In the genomic region with DNA sequence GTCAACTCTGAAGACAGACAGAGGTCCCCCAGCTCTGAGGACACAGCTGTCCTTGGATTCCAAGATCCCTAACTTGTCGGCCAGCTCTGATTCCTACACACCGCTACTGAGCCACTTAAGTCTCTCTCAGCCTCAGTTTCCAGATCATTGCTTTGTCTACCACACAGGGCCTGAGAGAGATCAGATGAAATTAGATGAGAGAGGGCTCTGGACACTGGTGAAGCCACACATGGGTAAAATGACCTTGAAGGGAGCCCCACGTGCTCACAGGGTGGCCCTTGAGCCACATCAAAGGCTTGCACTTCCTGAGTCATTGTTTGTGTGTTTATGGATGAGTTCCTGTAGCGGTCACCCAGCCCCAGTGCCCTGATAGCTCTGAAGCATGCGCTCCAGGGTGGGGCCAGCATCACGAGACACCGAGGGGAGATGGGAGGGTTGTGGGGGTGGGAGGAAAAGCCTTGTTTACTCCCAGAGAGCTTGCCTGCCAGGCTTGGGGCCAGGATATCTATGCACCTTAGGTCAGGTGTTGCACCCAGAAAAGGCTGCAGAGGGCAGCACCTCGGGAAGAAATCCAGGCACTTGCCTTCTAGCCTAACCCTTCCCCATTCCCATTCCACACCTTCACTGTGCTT, we compare ENCODE assay signal across 13 cellular contexts. TPM values are rescaled to one million over a fixed set of nuclear protein-coding genes. Genes with fewer than 3 reads are reported as not detected.
DNase-seq lines count a peak whose midpoint lies in the region; ATAC-seq, FAIRE-seq and TF ChIP-seq lines count a peak whose summit lies in the region.
"Had no signal": no experiment of that assay in that cellular context is flagged by ENCODE, and none has a peak within 500 bp of the region (broad histone marks: within the 10 kb centered on the region; RNA-seq: fewer than 3 reads in every experiment).

No MANE protein-coding gene starts in this region.

- H3K4me1 Mint-ChIP-seq in activated CD8-positive, alpha-beta T cell treated with anti-CD3 and anti-CD28 coated beads, Interleukin-2, amount 10 ng/mL, durations not matched to agents 7 days and 5 days (ENCODE audit: low read depth): no peaks in the 10 kb centered on the region
- H3K4me1 Mint-ChIP-seq: memory B cell had no signal

- TF ChIP-seq POLR2A in A549 (IDR thresholded peaks at IDR 0.05; ENCODE audit: low read length): no peak
- no peak for TF ChIP-seq POLR2A in H54 (IDR thresholded peaks at IDR 0.05; ENCODE audit: low read depth, low read length)

- FAIRE-seq in A549 (lab: Jason Lieb, UNC) (no peak), H54 (lab: Jason Lieb, UNC) (peak; percentile 48)

- no peaks in the 10 kb centered on the region for H3K27me3 Mint-ChIP-seq in activated CD8-positive, alpha-beta T cell treated with anti-CD3 and anti-CD28 coated beads, Interleukin-2, amount 10 ng/mL, durations not matched to agents 7 days and 5 days (ENCODE audit: low read depth)
- H3K27me3 Mint-ChIP-seq: memory B cell had no signal

- no peaks in the 10 kb centered on the region for H3K9me3 ChIP-seq in A549

- in situ Hi-C loops in GM13976 (cut with MboI; ENCODE audit: low sequenced_read_pairs, unreplicated experiment): no loop called here

- no peaks in the 10 kb centered on the region for H3K4me1 ChIP-seq in A549

- CTCF ChIA-PET in A549 (lab: Yijun Ruan, JAX): interaction anchor here (2.0 kb wide), 1 partner anchor 80 kb away, joined by 6 read pairs; no protein-coding TSS in a partner anchor
- CTCF ChIA-PET in activated CD8-positive, alpha-beta T cell treated with anti-CD3 and anti-CD28 coated beads, Interleukin-2, amount 10 ng/mL, durations not matched to agents 7 days and 5 days (lab: Charles Lee): interaction anchor here (0.5 kb wide), 1 partner anchor 86 kb away, joined by 3 read pairs; no protein-coding TSS in a partner anchor

- H3K27ac ChIP-seq in A549: no peak overlapping the region

- no peak overlapping the region for H3K4me3 Mint-ChIP-seq in activated CD8-positive, alpha-beta T cell treated with anti-CD3 and anti-CD28 coated beads, Interleukin-2, amount 10 ng/mL, durations not matched to agents 7 days and 5 days
- H3K4me3 Mint-ChIP-seq: memory B cell; stimulated activated naive CD8-positive, alpha-beta T cell treated with anti-CD3 and anti-CD28 coated beads, Interleukin-15, Interleukin-2, amounts not matched to agents 100 ng/mL and 50 ng/mL, for 24 hours had no signal

- no peak overlapping the region for H3K27ac Mint-ChIP-seq in activated CD8-positive, alpha-beta T cell treated with anti-CD3 and anti-CD28 coated beads, Interleukin-2, amount 10 ng/mL, durations not matched to agents 7 days and 5 days
- H3K27ac Mint-ChIP-seq: memory B cell; stimulated activated naive CD8-positive, alpha-beta T cell treated with anti-CD3 and anti-CD28 coated beads, Interleukin-15, Interleukin-2, amounts not matched to agents 100 ng/mL and 50 ng/mL, for 24 hours had no signal

- TF ChIP-seq EP300 in A549 (IDR thresholded peaks at IDR 0.05): no peak

- H3K4me2 ChIP-seq in A549: no peak overlapping the region

- H3K9me3 Mint-ChIP-seq in activated CD8-positive, alpha-beta T cell treated with anti-CD3 and anti-CD28 coated beads, Interleukin-2, amount 10 ng/mL, durations not matched to agents 7 days and 5 days (ENCODE audit: insufficient read depth): no peaks in the 10 kb centered on the region

- POLR2A ChIA-PET in A549 (lab: Yijun Ruan, JAX): no interaction called here
- POLR2A ChIA-PET in activated CD8-positive, alpha-beta T cell treated with anti-CD3 and anti-CD28 coated beads, Interleukin-2, amount 10 ng/mL, durations not matched to agents 7 days and 5 days (lab: Charles Lee): no interaction called here

- H3K4me3 ChIP-seq in A549: no peak overlapping the region

- TF ChIP-seq RAD21 in A549 (conservative IDR thresholded peaks at IDR 0.05 in 1 of 2, IDR thresholded peaks at IDR 0.05 in 1 of 2): peak in 1 of 2 experiments; percentile 36; a peak in 1 of 5 replicates

- H3K36me3 Mint-ChIP-seq in activated CD8-positive, alpha-beta T cell treated with anti-CD3 and anti-CD28 coated beads, Interleukin-2, amount 10 ng/mL, durations not matched to agents 7 days and 5 days (ENCODE audit: low read depth): no peaks in the 10 kb centered on the region
- H3K36me3 Mint-ChIP-seq: memory B cell had no signal

- DNase-seq in A549 (ENCODE audit: low read depth in 1 of 2, low spot score in 1 of 2): peak; percentile 25 to 39
- no peak for DNase-seq in H54 (ENCODE audit: insufficient read length, low spot score)
- peak; percentile 67 for DNase-seq in SK-N-DZ (ENCODE audit: low spot score)
- peak; percentile 64 for DNase-seq in iPS DF 4.7 (ENCODE audit: extremely low read depth, low spot score)
- no peak for DNase-seq in activated CD8-positive, alpha-beta T cell treated with anti-CD3 and anti-CD28 coated beads, Interleukin-2, amount 10 ng/mL, durations not matched to agents 7 days and 5 days
- no peak for DNase-seq in 8988T
- no peak for DNase-seq in pons (ENCODE audit: low spot score)
- no peak for DNase-seq in GM13976 (ENCODE audit: low spot score)
- DNase-seq: effector CD8-positive, alpha-beta T cell; NCI-H1092; T-helper 1 cell had no signal

- TF ChIP-seq CTCF in A549 (IDR thresholded peaks at IDR 0.05) (peak; percentile 30), GM13976 (IDR thresholded peaks at IDR 0.05; ENCODE audit: borderline replicate concordance, control extremely low read depth, extremely low read depth, insufficient read depth, missing control alignments) (no peak)

- ATAC-seq in A549: peak; percentile 74 to 92; a peak in 5 of 6 replicates
- no peak for ATAC-seq in activated CD8-positive, alpha-beta T cell treated with anti-CD3 and anti-CD28 coated beads, Interleukin-2, amount 10 ng/mL, durations not matched to agents 7 days and 5 days

- 32% methylated on average over 6 of the region's 8 CpGs for WGBS in A549 (ENCODE audit: missing lambda C conversion rate)

TF ChIP-seq in A549, 52 proteins besides CTCF, POLR2A, EP300 and RAD21:
- TF ChIP-seq ELK1 (IDR thresholded peaks at IDR 0.05; ENCODE audit: low read depth, low read length): no peak
- TF ChIP-seq CEBPB (IDR thresholded peaks at IDR 0.05): no peak
- no peak for TF ChIP-seq HES2 (IDR thresholded peaks at IDR 0.05)
- no peak for TF ChIP-seq EHF (CRISPR knock-in tag; IDR thresholded peaks at IDR 0.05)
- TF ChIP-seq BHLHE40 (IDR thresholded peaks at IDR 0.05; ENCODE audit: low read depth, low read length): no peak
- no peak for TF ChIP-seq PHF8 (IDR thresholded peaks at IDR 0.05; ENCODE audit: borderline replicate concordance, low read depth)
- no peak for TF ChIP-seq ZFP36 (IDR thresholded peaks at IDR 0.05; ENCODE audit: borderline replicate concordance, partially characterized antibody)
- TF ChIP-seq RFX5 (IDR thresholded peaks at IDR 0.05): no peak
- no peak for TF ChIP-seq ZC3H11A (IDR thresholded peaks at IDR 0.05)
- no peak for TF ChIP-seq CHD4 (IDR thresholded peaks at IDR 0.05; ENCODE audit: borderline replicate concordance)
- no peak for TF ChIP-seq FOSB (CRISPR knock-in tag; IDR thresholded peaks at IDR 0.05)
- TF ChIP-seq MYC (IDR thresholded peaks at IDR 0.05; ENCODE audit: borderline replicate concordance, low read length): no peak
- TF ChIP-seq JUN (IDR thresholded peaks at IDR 0.05): no peak
- no peak for TF ChIP-seq MAZ (IDR thresholded peaks at IDR 0.05; ENCODE audit: borderline replicate concordance, low read depth, low read length)
- TF ChIP-seq HOXA7 (CRISPR knock-in tag; IDR thresholded peaks at IDR 0.05): no peak
- TF ChIP-seq RNF2 (IDR thresholded peaks at IDR 0.05; ENCODE audit: borderline replicate concordance, low read depth): no peak
- no peak for TF ChIP-seq NR3C1 (IDR thresholded peaks at IDR 0.05)
- no peak for TF ChIP-seq CBX8 (IDR thresholded peaks at IDR 0.05)
- no peak for TF ChIP-seq TP53 (CRISPR knock-in tag; IDR thresholded peaks at IDR 0.05)
- no peak for TF ChIP-seq MAFK (IDR thresholded peaks at IDR 0.05; ENCODE audit: partially characterized antibody)
TF ChIP-seq in A549: peak in this region for 0.

RNA-seq across cellular contexts. Expression of gene SLC6A2, which starts 32.7 kb away (rescaled TPM):
- polyA plus RNA-seq in A549 (2011; rRNA removed) (not detected in 2 replicates), A549 (2017; fragmentation: RNase III; extraction: RNeasy Plus Mini Kit Qiagen cat#74134 plus additional on column Dnase treatment) (not detected in 3 replicates)
- not detected in 2 replicates for polyA plus RNA-seq in A549 (2012; cell fraction: cytosol; rRNA removed)
- polyA plus RNA-seq in A549 (2012; cell fraction: nucleus; rRNA removed): 0.05 TPM in 1 of 2 replicates, not detected in the other
- not detected in 2 replicates for polyA minus RNA-seq in A549 (2011; rRNA and poly(A)+ RNA removed)
- polyA plus RNA-seq in SK-N-DZ (2014; cell fraction: cytosol; rRNA removed): 58.1 and 83.8 TPM in 2 replicates
- 195 and 206 TPM in 2 replicates for polyA plus RNA-seq in SK-N-DZ (2014; cell fraction: nucleus; rRNA removed)
- not detected for total RNA-seq in activated CD8-positive, alpha-beta T cell treated with anti-CD3 and anti-CD28 coated beads, Interleukin-2, amount 10 ng/mL, durations not matched to agents 7 days and 5 days

RNA-seq across cellular contexts. Expression of gene CAPNS2, which starts 56.6 kb away (rescaled TPM):
- polyA plus RNA-seq in A549 (2011; rRNA removed): not detected in 2 replicates
- polyA plus RNA-seq in A549 (2012; cell fraction: cytosol; rRNA removed): not detected in 2 replicates
- polyA plus RNA-seq in A549 (2012; cell fraction: nucleus; rRNA removed): 0.10 and 0.13 TPM in 2 replicates
- not detected in 3 replicates for polyA plus RNA-seq in A549 (2017; fragmentation: RNase III; extraction: RNeasy Plus Mini Kit Qiagen cat#74134 plus additional on column Dnase treatment)
- polyA minus RNA-seq in A549 (2011; rRNA and poly(A)+ RNA removed): 0.34 and 0.79 TPM in 2 replicates
- not detected in 2 replicates for polyA plus RNA-seq in SK-N-DZ (2014; cell fraction: cytosol; rRNA removed)
- polyA plus RNA-seq in SK-N-DZ (2014; cell fraction: nucleus; rRNA removed): not detected in 2 replicates
- not detected for total RNA-seq in activated CD8-positive, alpha-beta T cell treated with anti-CD3 and anti-CD28 coated beads, Interleukin-2, amount 10 ng/mL, durations not matched to agents 7 days and 5 days

Comparison
In these comparisons a context has a peak if more than half of its experiments do, and no peak if none do; other contexts are left out.
1. DNase-seq: peak in A549 (2 of 2), SK-N-DZ (single experiment) and iPS DF 4.7 (single experiment); none in H54 (single experiment), activated CD8-positive, alpha-beta T cell treated with anti-CD3 and anti-CD28 coated beads, Interleukin-2, amount 10 ng/mL, durations not matched to agents 7 days and 5 days (single experiment), 8988T (single experiment), pons (single experiment) and GM13976 (single experiment).